ENCODE assay signal across 1 cellular context in the genomic region with DNA sequence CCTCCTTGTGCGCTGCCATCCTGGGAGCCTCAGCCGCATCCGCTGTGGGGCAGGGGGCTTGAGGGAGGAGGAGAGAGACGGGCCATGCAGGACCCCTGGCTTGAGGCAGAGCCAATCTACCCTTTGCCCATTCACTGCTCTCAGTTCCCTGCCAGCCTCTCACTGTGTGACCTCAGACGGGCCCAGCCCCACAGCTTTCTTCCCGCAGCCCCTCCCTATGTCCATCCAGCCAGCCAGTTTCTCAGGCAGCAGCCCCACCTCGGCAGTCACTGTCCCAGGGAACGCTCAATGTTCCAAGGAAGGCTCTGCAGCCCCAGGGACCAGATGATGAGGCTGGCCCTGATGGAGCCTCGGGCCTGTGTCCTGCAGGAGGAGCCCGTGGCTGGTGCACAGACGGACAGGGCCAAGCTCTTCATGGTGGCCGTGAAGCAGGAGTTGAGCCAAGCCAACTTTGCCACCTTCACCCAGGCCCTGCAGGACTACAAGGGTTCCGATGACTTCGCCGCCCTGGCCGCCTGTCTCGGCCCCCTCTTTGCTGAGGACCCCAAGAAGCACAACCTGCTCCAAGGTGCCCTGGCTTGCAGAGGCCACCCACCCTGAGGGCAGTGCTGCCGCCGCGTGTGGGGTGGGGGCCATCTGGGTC.
TF ChIP-seq lines count a peak whose summit lies in the region.

No MANE protein-coding gene starts in this region.

TF ChIP-seq in IMR-90, 13 proteins besides CTCF, POLR2A, EP300 and RAD21:
- TF ChIP-seq SMC3 (IDR thresholded peaks at IDR 0.05; ENCODE audit: low read depth, low read length): no peak
- no peak for TF ChIP-seq CEBPB (IDR thresholded peaks at IDR 0.05; ENCODE audit: low read depth, low read length)
- TF ChIP-seq, protein P1, sequence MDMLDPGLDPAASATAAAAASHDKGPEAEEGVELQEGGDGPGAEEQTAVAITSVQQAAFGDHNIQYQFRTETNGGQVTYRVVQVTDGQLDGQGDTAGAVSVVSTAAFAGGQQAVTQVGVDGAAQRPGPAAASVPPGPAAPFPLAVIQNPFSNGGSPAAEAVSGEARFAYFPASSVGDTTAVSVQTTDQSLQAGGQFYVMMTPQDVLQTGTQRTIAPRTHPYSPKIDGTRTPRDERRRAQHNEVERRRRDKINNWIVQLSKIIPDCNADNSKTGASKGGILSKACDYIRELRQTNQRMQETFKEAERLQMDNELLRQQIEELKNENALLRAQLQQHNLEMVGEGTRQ (IDR thresholded peaks at IDR 0.05; ENCODE audit: low read depth, low read length): no peak
- TF ChIP-seq RFX5 (IDR thresholded peaks at IDR 0.05; ENCODE audit: low read depth, low read length): no peak
- no peak for TF ChIP-seq CHD1 (IDR thresholded peaks at IDR 0.05; ENCODE audit: low read depth, low read length)
- no peak for TF ChIP-seq MAFK (IDR thresholded peaks at IDR 0.05; ENCODE audit: low read depth, low read length)
- no peak for TF ChIP-seq NFE2L2 (IDR thresholded peaks at IDR 0.05; ENCODE audit: low read depth, low read length)
- no peak for TF ChIP-seq MXI1 (IDR thresholded peaks at IDR 0.05; ENCODE audit: borderline replicate concordance, low read depth, low read length)
- TF ChIP-seq MAZ (IDR thresholded peaks at IDR 0.05; ENCODE audit: borderline replicate concordance, low read depth, low read length): no peak
- no peak for TF ChIP-seq RCOR1 (IDR thresholded peaks at IDR 0.05; ENCODE audit: insufficient replicate concordance, low read length)
- TF ChIP-seq, protein P2, sequence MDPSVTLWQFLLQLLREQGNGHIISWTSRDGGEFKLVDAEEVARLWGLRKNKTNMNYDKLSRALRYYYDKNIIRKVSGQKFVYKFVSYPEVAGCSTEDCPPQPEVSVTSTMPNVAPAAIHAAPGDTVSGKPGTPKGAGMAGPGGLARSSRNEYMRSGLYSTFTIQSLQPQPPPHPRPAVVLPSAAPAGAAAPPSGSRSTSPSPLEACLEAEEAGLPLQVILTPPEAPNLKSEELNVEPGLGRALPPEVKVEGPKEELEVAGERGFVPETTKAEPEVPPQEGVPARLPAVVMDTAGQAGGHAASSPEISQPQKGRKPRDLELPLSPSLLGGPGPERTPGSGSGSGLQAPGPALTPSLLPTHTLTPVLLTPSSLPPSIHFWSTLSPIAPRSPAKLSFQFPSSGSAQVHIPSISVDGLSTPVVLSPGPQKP (IDR thresholded peaks at IDR 0.05; ENCODE audit: borderline replicate concordance, low read depth, low read length): no peak
- no peak for TF ChIP-seq FOS (IDR thresholded peaks at IDR 0.05; ENCODE audit: low read depth, low read length)
- no peak for TF ChIP-seq BHLHE40 (IDR thresholded peaks at IDR 0.05; ENCODE audit: low read depth, low read length)
